ENCODE assay signal across 13 cellular contexts in the genomic region with DNA sequence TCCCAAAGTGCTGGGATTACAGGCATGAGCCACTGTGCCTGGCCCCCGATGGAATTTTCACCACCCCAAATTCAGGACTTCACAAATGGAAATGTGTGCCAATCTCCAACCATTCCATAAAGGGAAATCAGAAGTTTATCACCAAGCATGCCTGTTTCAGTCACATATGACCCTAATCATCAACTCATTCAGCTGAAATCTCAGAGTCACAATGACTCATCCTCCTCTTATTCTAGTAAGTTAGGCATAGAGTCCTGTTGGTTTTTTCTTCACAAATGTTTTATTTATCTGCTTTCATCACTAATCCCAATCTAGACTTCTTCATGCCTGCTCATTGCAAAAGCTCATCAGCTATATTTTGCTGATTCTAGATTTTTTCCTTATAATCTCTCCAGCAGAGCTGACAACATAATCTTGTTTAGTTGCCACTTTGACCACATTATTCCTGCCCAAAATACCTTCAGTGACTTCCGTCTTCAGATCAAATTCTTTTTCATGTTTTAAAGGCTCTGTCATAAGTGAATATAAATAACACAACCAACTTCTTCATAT.
A peak's percentile ranks its signal among the peaks of the same experiment; 100 is the strongest.
DNase-seq lines count a peak whose midpoint lies in the region; ATAC-seq, FAIRE-seq and TF ChIP-seq lines count a peak whose summit lies in the region.
"Had no signal": no experiment of that assay in that cellular context is flagged by ENCODE, and none has a peak within 500 bp of the region (broad histone marks: within the 10 kb centered on the region; RNA-seq: fewer than 3 reads in every experiment).

No MANE protein-coding gene starts in this region.

- peak; percentile 47 for ATAC-seq in HG03175 (IDR thresholded peaks at IDR 0.05; ENCODE audit: unreplicated experiment)
- ATAC-seq in upper lobe of left lung (ENCODE audit: low FRiP score in 2 of 2): no peak
- ATAC-seq: gastroesophageal sphincter had no signal

- no peak overlapping the region for H3K4me3 ChIP-seq in astrocyte (ENCODE audit: insufficient read depth, low read depth, low read length)
- no peak overlapping the region for H3K4me3 ChIP-seq in upper lobe of left lung
- H3K4me3 ChIP-seq: gastroesophageal sphincter, suprapubic skin had no signal

- H3K9me3 Mint-ChIP-seq in astrocyte (ENCODE audit: unreplicated experiment): no peaks in the 10 kb centered on the region

- no peak overlapping the region for H3K27ac Mint-ChIP-seq in astrocyte (ENCODE audit: unreplicated experiment)
- H3K27ac Mint-ChIP-seq: CD8-positive, alpha-beta memory T cell had no signal

- DNase-seq in AG09319 (ENCODE audit: extremely low read depth, low read depth) (peak; percentile 56), astrocyte (ENCODE audit: low read depth) (peak; percentile 81), iris pigment epithelial cell (ENCODE audit: low read depth) (peak; percentile 87), upper lobe of left lung (no peak), KG1 (lab: John Stamatoyannopoulos, UW) (no peak), NCI-H1436 (lab: John Stamatoyannopoulos, UW) (no peak)
- DNase-seq in activated CD4-positive, CD25-positive, alpha-beta regulatory T cell treated with anti-CD3 and anti-CD28 coated beads, Interleukin-2, amount 50 U/mL, for 72 hours: no peak
- DNase-seq: CD8-positive, alpha-beta memory T cell; NCI-H2081 treated with DMSO at 0.1 percent for 48 hours; posterior cingulate gyrus had no signal

- no peak overlapping the region for H3K9ac ChIP-seq in astrocyte (ENCODE audit: low read length)

- no peak for TF ChIP-seq EP300 in upper lobe of left lung (IDR thresholded peaks at IDR 0.05)

- H3K4me2 ChIP-seq in astrocyte (ENCODE audit: low read length): peak overlapping the region; percentile 1

- no peaks in the 10 kb centered on the region for H3K9me3 ChIP-seq in astrocyte (ENCODE audit: insufficient read depth, low read depth, low read length)
- no peaks in the 10 kb centered on the region for H3K9me3 ChIP-seq in upper lobe of left lung
- H3K9me3 ChIP-seq: gastroesophageal sphincter, suprapubic skin had no signal

- peak; percentile 83 for FAIRE-seq in astrocyte (lab: Jason Lieb, UNC)

- H3K4me1 ChIP-seq in astrocyte (ENCODE audit: insufficient read depth, low read length): no peaks in the 10 kb centered on the region
- no peaks in the 10 kb centered on the region for H3K4me1 ChIP-seq in upper lobe of left lung
- H3K4me1 ChIP-seq: gastroesophageal sphincter, suprapubic skin had no signal

- H3K27ac ChIP-seq in astrocyte (ENCODE audit: low read depth, low read length): peak overlapping the region; percentile 1
- no peak overlapping the region for H3K27ac ChIP-seq in upper lobe of left lung
- H3K27ac ChIP-seq: gastroesophageal sphincter, suprapubic skin had no signal

- H3K27me3 Mint-ChIP-seq in astrocyte (ENCODE audit: low read depth, unreplicated experiment): no peaks in the 10 kb centered on the region

- H3K4me1 Mint-ChIP-seq in astrocyte (ENCODE audit: low read depth, unreplicated experiment): peaks cover 8% of the 10 kb centered on the region
- H3K4me1 Mint-ChIP-seq: CD8-positive, alpha-beta memory T cell had no signal

- H3K27me3 ChIP-seq in astrocyte (ENCODE audit: insufficient read depth, low read length) (no peaks in the 10 kb centered on the region), upper lobe of left lung (no peaks in the 10 kb centered on the region)
- H3K27me3 ChIP-seq: gastroesophageal sphincter, suprapubic skin had no signal

- no peaks in the 10 kb centered on the region for H4K20me1 ChIP-seq in astrocyte (ENCODE audit: insufficient read depth, low read length)

- H3K36me3 ChIP-seq in astrocyte (ENCODE audit: insufficient read depth, low read length): no peaks in the 10 kb centered on the region
- no peaks in the 10 kb centered on the region for H3K36me3 ChIP-seq in upper lobe of left lung
- H3K36me3 ChIP-seq: gastroesophageal sphincter, suprapubic skin had no signal

- TF ChIP-seq CTCF in AG09319 (IDR thresholded peaks at IDR 0.05; ENCODE audit: low read depth, low read length): no peak
- TF ChIP-seq CTCF in astrocyte (IDR thresholded peaks at IDR 0.05; ENCODE audit: insufficient read depth, low read depth, low read length): no peak
- no peak for TF ChIP-seq CTCF in upper lobe of left lung (IDR thresholded peaks at IDR 0.05)

- 82 to 93% methylated on average over 2 of the region's 2 CpGs for WGBS in upper lobe of left lung, 2 donors

- no peak overlapping the region for H3K4me3 Mint-ChIP-seq in astrocyte (ENCODE audit: unreplicated experiment)
- H3K4me3 Mint-ChIP-seq: CD8-positive, alpha-beta memory T cell had no signal

- no peak for TF ChIP-seq POLR2A in upper lobe of left lung (IDR thresholded peaks at IDR 0.05)

- H2AFZ ChIP-seq in astrocyte (ENCODE audit: low read depth, low read length): no peak overlapping the region

- no peaks in the 10 kb centered on the region for H3K79me2 ChIP-seq in astrocyte (ENCODE audit: insufficient read depth, low read length)

- no peaks in the 10 kb centered on the region for H3K36me3 Mint-ChIP-seq in astrocyte (ENCODE audit: low read depth, unreplicated experiment)
- H3K36me3 Mint-ChIP-seq: CD8-positive, alpha-beta memory T cell had no signal

Comparison
In these comparisons a context has a peak if more than half of its experiments do, and no peak if none do; other contexts are left out.
1. DNase-seq: peak in AG09319 (single experiment), astrocyte (single experiment) and iris pigment epithelial cell (single experiment); none in activated CD4-positive, CD25-positive, alpha-beta regulatory T cell treated with anti-CD3 and anti-CD28 coated beads, Interleukin-2, amount 50 U/mL, for 72 hours (single experiment), upper lobe of left lung (0 of 2), KG1 (single experiment) and NCI-H1436 (single experiment).